ENCODE assay signal across 1 cellular context in genomic region chr14:99754141-99755067, GRCh38.
TF ChIP-seq lines count a peak whose summit lies in the region.

No MANE protein-coding gene starts in this region.

TF ChIP-seq in HEK293, 187 proteins besides CTCF, POLR2A, EP300 and RAD21 (continued from another document):
- TF ChIP-seq HIC1 (tag by site-specific recombination; IDR thresholded peaks at IDR 0.05): peak; percentile 62
- TF ChIP-seq ZNF48 (tag by site-specific recombination; IDR thresholded peaks at IDR 0.05): no peak
- no peak for TF ChIP-seq ZNF645 (tag by site-specific recombination; IDR thresholded peaks at IDR 0.05)
- no peak for TF ChIP-seq KLF1 (tag by site-specific recombination; IDR thresholded peaks at IDR 0.05)
- no peak for TF ChIP-seq BCL11B (tag by site-specific recombination; IDR thresholded peaks at IDR 0.05; ENCODE audit: low read depth)
- no peak for TF ChIP-seq EGR2 (tag by site-specific recombination; IDR thresholded peaks at IDR 0.05; ENCODE audit: low read depth)
- no peak for TF ChIP-seq ZSCAN23 (tag by site-specific recombination; IDR thresholded peaks at IDR 0.05)
- peak; percentile 90 for TF ChIP-seq ATF2 (tag by site-specific recombination; IDR thresholded peaks at IDR 0.05; ENCODE audit: low read depth)
- TF ChIP-seq ZNF704 (tag by site-specific recombination; IDR thresholded peaks at IDR 0.05): no peak
- TF ChIP-seq ZNF280C (tag by site-specific recombination; IDR thresholded peaks at IDR 0.05): no peak
- peak; percentile 91 for TF ChIP-seq GLIS2 (tag by site-specific recombination; IDR thresholded peaks at IDR 0.05)
- TF ChIP-seq ZNF791 (tag by site-specific recombination; IDR thresholded peaks at IDR 0.05): no peak
- no peak for TF ChIP-seq ZNF701 (tag by site-specific recombination; IDR thresholded peaks at IDR 0.05)
- TF ChIP-seq ZNF544 (tag by site-specific recombination; IDR thresholded peaks at IDR 0.05): no peak
- TF ChIP-seq KLF9 (tag by site-specific recombination; IDR thresholded peaks at IDR 0.05; ENCODE audit: low read depth): no peak
